28 cellular contexts compared by ENCODE assay signal in the genomic region with DNA sequence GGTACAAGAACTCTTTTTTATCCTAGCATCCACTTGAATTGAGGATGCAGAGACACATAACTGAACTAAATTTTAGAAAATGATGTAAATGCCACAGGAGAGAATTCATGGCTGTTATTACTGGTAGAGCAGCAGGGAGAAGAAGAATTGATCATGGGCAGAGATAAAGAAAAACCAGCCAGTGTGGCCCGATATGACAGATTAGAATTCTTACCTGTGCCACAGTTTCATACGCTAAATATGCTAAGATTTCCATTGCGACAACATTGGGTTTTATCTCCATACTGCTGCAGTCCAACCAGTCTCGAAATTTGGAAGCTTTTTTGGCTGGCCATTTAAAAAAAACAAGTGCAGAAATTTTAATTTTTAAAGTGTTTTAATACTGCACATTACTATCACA.
"Had no signal": no experiment of that assay in that cellular context is flagged by ENCODE, and none has a peak within 500 bp of the region (broad histone marks: within the 10 kb centered on the region; RNA-seq: fewer than 3 reads in every experiment).

No MANE protein-coding gene starts in this region.

- H3K4me3 Mint-ChIP-seq: stimulated activated effector memory CD8-positive, alpha-beta T cell treated with anti-CD3 and anti-CD28 coated beads, Interleukin-12 subunit alpha, Interleukin-12 subunit beta, amount 100 ng/mL, for 72 hours; stimulated activated memory B cell treated with anti-CD40 and anti-IgM and Interleukin-4, amounts not matched to agents 10 μg/mL and 1 μg/mL and 100 μg/mL, for 72 hours; stimulated activated naive B cell treated with anti-CD40 and anti-IgM and Interleukin-4, amounts not matched to agents 10 μg/mL and 1 μg/mL and 100 μg/mL, for 72 hours; stimulated activated naive CD8-positive, alpha-beta T cell treated with anti-CD3 and anti-CD28 coated beads, Interleukin-15, amount 100 ng/mL, for 72 hours; stimulated activated naive CD8-positive, alpha-beta T cell treated with anti-CD3 and anti-CD28 coated beads, Interleukin-15, Interleukin-2, amounts not matched to agents 100 ng/mL and 50 ng/mL, for 24 hours; type B pancreatic cell had no signal

- H3K9me3 ChIP-seq: suprapubic skin, testis, thoracic aorta, thyroid gland had no signal

- FAIRE-seq: urothelium cell line had no signal

- DNase-seq: stimulated activated CD4-positive, alpha-beta T cell treated with anti-CD3 and anti-CD28 coated beads, Interleukin-2, amount 100 ng/mL, for 48 hours; stimulated activated CD4-positive, alpha-beta T cell treated with anti-CD3 and anti-CD28 coated beads, Interleukin-4, amount 100 ng/mL, for 1 hour; stimulated activated CD4-positive, alpha-beta T cell treated with anti-CD3 and anti-CD28 coated beads, Interleukin-4, amount 100 ng/mL, for 24 hours; stimulated activated CD4-positive, alpha-beta T cell treated with anti-CD3 and anti-CD28 coated beads, Interleukin-4, amount 100 ng/mL, for 4 hours; stimulated activated CD8-positive, alpha-beta memory T cell treated with anti-CD3 and anti-CD28 coated beads, Interleukin-4, amount 100 ng/mL, for 48 hours; stimulated activated naive B cell treated with anti-CD40 and anti-IgM and Interleukin-4, amounts not matched to agents 10 μg/mL and 1 μg/mL and 100 μg/mL, for 72 hours; stimulated activated naive CD4-positive, alpha-beta T cell; stimulated activated naive CD4-positive, alpha-beta T cell treated with Interleukin-2 at 50 U/mL for 16 hours; stimulated activated naive CD8-positive, alpha-beta T cell treated with anti-CD3 and anti-CD28 coated beads, Interleukin-15, amount 100 ng/mL, for 72 hours; stimulated activated naive CD8-positive, alpha-beta T cell treated with anti-CD3 and anti-CD28 coated beads, Interleukin-15, Interleukin-2, amounts not matched to agents 100 U/mL and 50 U/mL, for 24 hours; stomach; substantia nigra; testis; thyroid gland; tibial artery; transverse colon; upper lobe of left lung; upper lobe of right lung; uterus had no signal

- H3K9me3 Mint-ChIP-seq: stimulated activated effector memory CD8-positive, alpha-beta T cell treated with anti-CD3 and anti-CD28 coated beads, Interleukin-12 subunit alpha, Interleukin-12 subunit beta, amount 100 ng/mL, for 72 hours had no signal

- H3K4me1 Mint-ChIP-seq: stimulated activated effector memory CD8-positive, alpha-beta T cell treated with anti-CD3 and anti-CD28 coated beads, Interleukin-12 subunit alpha, Interleukin-12 subunit beta, amount 100 ng/mL, for 72 hours; stimulated activated memory B cell treated with anti-CD40 and anti-IgM and Interleukin-4, amounts not matched to agents 10 μg/mL and 1 μg/mL and 100 μg/mL, for 72 hours; stimulated activated naive B cell treated with anti-CD40 and anti-IgM and Interleukin-4, amounts not matched to agents 10 μg/mL and 1 μg/mL and 100 μg/mL, for 72 hours had no signal

- H3K36me3 Mint-ChIP-seq: stimulated activated effector memory CD8-positive, alpha-beta T cell treated with anti-CD3 and anti-CD28 coated beads, Interleukin-12 subunit alpha, Interleukin-12 subunit beta, amount 100 ng/mL, for 72 hours had no signal

- H3K27me3 ChIP-seq: stomach, suprapubic skin, testis, thyroid gland, tibial artery, tibial nerve, transverse colon, upper lobe of left lung, upper lobe of right lung, uterus, vagina had no signal

- H3K4me3 ChIP-seq: stomach, suprapubic skin, testis, thoracic aorta, thyroid gland, tibial artery, tibial nerve, transverse colon, upper lobe of left lung, upper lobe of right lung, uterus, vagina had no signal

- H3K27me3 Mint-ChIP-seq: stimulated activated memory B cell treated with anti-CD40 and anti-IgM and Interleukin-4, amounts not matched to agents 10 μg/mL and 1 μg/mL and 100 μg/mL, for 72 hours; stimulated activated naive B cell treated with anti-CD40 and anti-IgM and Interleukin-4, amounts not matched to agents 10 μg/mL and 1 μg/mL and 100 μg/mL, for 72 hours; stimulated activated naive CD8-positive, alpha-beta T cell treated with anti-CD3 and anti-CD28 coated beads, Interleukin-15, amount 100 ng/mL, for 72 hours; stimulated activated naive CD8-positive, alpha-beta T cell treated with anti-CD3 and anti-CD28 coated beads, Interleukin-15, Interleukin-2, amounts not matched to agents 100 ng/mL and 50 ng/mL, for 24 hours; type B pancreatic cell had no signal

- H3K36me3 ChIP-seq: thoracic aorta, thyroid gland, transverse colon, upper lobe of right lung, uterus, vagina had no signal

- H3K27ac Mint-ChIP-seq: stimulated activated effector memory CD8-positive, alpha-beta T cell treated with anti-CD3 and anti-CD28 coated beads, Interleukin-12 subunit alpha, Interleukin-12 subunit beta, amount 100 ng/mL, for 72 hours; stimulated activated memory B cell treated with anti-CD40 and anti-IgM and Interleukin-4, amounts not matched to agents 10 μg/mL and 1 μg/mL and 100 μg/mL, for 72 hours; stimulated activated naive B cell treated with anti-CD40 and anti-IgM and Interleukin-4, amounts not matched to agents 10 μg/mL and 1 μg/mL and 100 μg/mL, for 72 hours; stimulated activated naive CD8-positive, alpha-beta T cell treated with anti-CD3 and anti-CD28 coated beads, Interleukin-15, Interleukin-2, amounts not matched to agents 100 ng/mL and 50 ng/mL, for 24 hours; type B pancreatic cell had no signal

- H3K27ac ChIP-seq: stomach, suprapubic skin, testis, thoracic aorta, thyroid gland, tibial artery, tibial nerve, transverse colon, upper lobe of left lung, upper lobe of right lung, uterus, vagina had no signal

- H3K4me1 ChIP-seq: stomach, suprapubic skin, testis, thyroid gland, tibial artery, tibial nerve, transverse colon, upper lobe of left lung, upper lobe of right lung, uterus, vagina had no signal
